ENCODE assay signal across 8 cellular contexts in genomic region chrX:129115104-129115503, GRCh38.
DNase-seq lines count a peak whose midpoint lies in the region; ATAC-seq and TF ChIP-seq lines count a peak whose summit lies in the region.

No MANE protein-coding gene starts in this region.

- no peak overlapping the region for H2AFZ ChIP-seq in PC-3 (ENCODE audit: low read length)

- H3K27me3 ChIP-seq in Caco-2 (replicated peaks; ENCODE audit: control insufficient read depth, insufficient read depth, low read length) (no peaks in the 10 kb centered on the region), PC-3 (ENCODE audit: low read length) (no peaks in the 10 kb centered on the region)

- H3K36me3 ChIP-seq in Caco-2 (ENCODE audit: control insufficient read depth, insufficient read depth, low read length) (no peaks in the 10 kb centered on the region), PC-3 (ENCODE audit: low read depth, low read length) (no peaks in the 10 kb centered on the region)

- H3K9me3 Mint-ChIP-seq in Caco-2 (ENCODE audit: unreplicated experiment) = no peaks in the 10 kb centered on the region

- H3K4me1 ChIP-seq in Caco-2 (no peaks in the 10 kb centered on the region), PC-3 (ENCODE audit: insufficient read depth, low read length) (no peaks in the 10 kb centered on the region)

- no peaks in the 10 kb centered on the region for H3K36me3 Mint-ChIP-seq in Caco-2 (ENCODE audit: insufficient read depth, unreplicated experiment)

- TF ChIP-seq CTCF in Caco-2 (IDR thresholded peaks at IDR 0.05; ENCODE audit: insufficient read depth in 1 of 2, low read depth in 1 of 2, low read length in 1 of 2, severe bottlenecking in 1 of 2, unreplicated experiment in 1 of 2) (no peak), PC-3 (conservative IDR thresholded peaks at IDR 0.05; ENCODE audit: low read depth, low read length) (peak; percentile 46)

- H3K27ac Mint-ChIP-seq in Caco-2 (ENCODE audit: unreplicated experiment) = no peak overlapping the region

- ATAC-seq in GM18511 (IDR thresholded peaks at IDR 0.05; ENCODE audit: unreplicated experiment) (peak; percentile 89), HG03108 (IDR thresholded peaks at IDR 0.05; ENCODE audit: unreplicated experiment) (peak; percentile 92), PC-3 (no peak), HG02973 (IDR thresholded peaks at IDR 0.05; ENCODE audit: unreplicated experiment) (no peak), GM18873 (IDR thresholded peaks at IDR 0.05; ENCODE audit: low FRiP score, unreplicated experiment) (no peak)

- no peak overlapping the region for H3K4me2 ChIP-seq in PC-3 (ENCODE audit: low read length)

- CTCF ChIA-PET in Caco-2 (lab: Charles Lee) (interaction anchor here (0.6 to 0.8 kb wide), 3 partner anchors 9 to 38 kb away, joined by 3 read pairs; no protein-coding TSS in a partner anchor), PC-3 (lab: Charles Lee) (no interaction called here)

- DNase-seq in Caco-2 = peak; percentile 50 to 62
- peak; percentile 34 for DNase-seq in PC-3
- DNase-seq in germinal center (ENCODE audit: low spot score) = peak; percentile 2
- no peak for DNase-seq in NCI-H510A treated with DMSO at 0.1 percent for 48 hours (lab: John Stamatoyannopoulos, UW)

- H3K9me3 ChIP-seq in Caco-2 (no peaks in the 10 kb centered on the region), PC-3 (ENCODE audit: low read length) (no peaks in the 10 kb centered on the region)

- H3K4me3 ChIP-seq in Caco-2 (ENCODE audit: low read depth, low read length) (no peak overlapping the region), PC-3 (ENCODE audit: low read length) (no peak overlapping the region)

- no peak overlapping the region for H3K4me3 Mint-ChIP-seq in Caco-2 (ENCODE audit: unreplicated experiment)

- H3K4me1 Mint-ChIP-seq in Caco-2 (ENCODE audit: low read depth, unreplicated experiment) = no peaks in the 10 kb centered on the region

- no peak overlapping the region for H3K27ac ChIP-seq in PC-3 (ENCODE audit: low read length)

- H3K27me3 Mint-ChIP-seq in Caco-2 (ENCODE audit: insufficient read depth, unreplicated experiment) = no peaks in the 10 kb centered on the region

- H4K20me1 ChIP-seq in PC-3 (ENCODE audit: low read length) = no peaks in the 10 kb centered on the region

- H3K9me2 ChIP-seq in PC-3 (replicated peaks; ENCODE audit: low read length) = no peaks in the 10 kb centered on the region

- POLR2A ChIA-PET in Caco-2 (lab: Charles Lee) (no interaction called here), PC-3 (lab: Charles Lee; ENCODE audit: unreplicated experiment) (no interaction called here)

- H3K9ac ChIP-seq in PC-3 (ENCODE audit: low read length) = no peak overlapping the region

- intact Hi-C loops in Caco-2 (cut with micrococcal nuclease; ENCODE audit: unreplicated experiment) = loop anchor here (5.0 to 10.0 kb wide), 3 partner anchors 100 to 1010 kb away; no protein-coding TSS in a partner anchor
- intact Hi-C loops in PC-3 (cut with micrococcal nuclease) = no loop called here

- H3K79me2 ChIP-seq in PC-3 (ENCODE audit: low read length) = no peaks in the 10 kb centered on the region

- no peaks in the 10 kb centered on the region for H3F3A ChIP-seq in PC-3 (ENCODE audit: low read length, unreplicated experiment)

- BruUV-seq in Caco-2 (replicated peaks; lab: Mats Ljungman, UMichigan) = no TSS peak
- BruUV-seq in PC-3 (replicated peaks; lab: Mats Ljungman, UMichigan) = no TSS peak

Comparison
In these comparisons a context has a peak if more than half of its experiments do, and no peak if none do; other contexts are left out.
1. ATAC-seq: peak in GM18511 (single experiment) and HG03108 (single experiment); none in PC-3 (single experiment), HG02973 (single experiment) and GM18873 (single experiment).